ENCODE assay signal across 1 cellular context in genomic region chr7:100641860-100642533, GRCh38.
TF ChIP-seq lines count a peak whose summit lies in the region.

No MANE protein-coding gene starts in this region.

TF ChIP-seq in HepG2, 621 proteins besides CTCF, POLR2A, EP300 and RAD21 (continued from another document):
- TF ChIP-seq LCORL (IDR thresholded peaks at IDR 0.05): no peak
- no peak for TF ChIP-seq LCORL (CRISPR knock-in tag; IDR thresholded peaks at IDR 0.05)
- TF ChIP-seq ZNF503 (CRISPR knock-in tag; IDR thresholded peaks at IDR 0.05): no peak
- no peak for TF ChIP-seq RNF2 (conservative IDR thresholded peaks at IDR 0.05; ENCODE audit: low read depth)
- TF ChIP-seq PBX2 (CRISPR knock-in tag; IDR thresholded peaks at IDR 0.05): no peak
- peak; percentile 66; the same call in 1 of the 2 replicates for TF ChIP-seq ZFP90 (CRISPR knock-in tag; IDR thresholded peaks at IDR 0.05; ENCODE audit: borderline replicate concordance)
- peak; percentile 25; the same call in 1 of the 2 replicates for TF ChIP-seq NR2C2 (CRISPR knock-in tag; IDR thresholded peaks at IDR 0.05; ENCODE audit: borderline replicate concordance)
- no peak for TF ChIP-seq ZNF383 (CRISPR knock-in tag; IDR thresholded peaks at IDR 0.05; ENCODE audit: borderline replicate concordance)
- TF ChIP-seq ZNF740 (CRISPR knock-in tag; IDR thresholded peaks at IDR 0.05): no peak
- 0 out of 2 replicates have a peak, but pooled peaks have one; percentile 29 for TF ChIP-seq ZNF761 (CRISPR knock-in tag; conservative IDR thresholded peaks at IDR 0.05)
- no peak for TF ChIP-seq PAX8 (CRISPR knock-in tag; IDR thresholded peaks at IDR 0.05; ENCODE audit: borderline replicate concordance)
- TF ChIP-seq ZNF263 (CRISPR knock-in tag; IDR thresholded peaks at IDR 0.05): peak; percentile 94
- TF ChIP-seq SRY (CRISPR knock-in tag; IDR thresholded peaks at IDR 0.05): peak; percentile 3; the same call in 1 of the 2 replicates
- 0 out of 2 replicates have a peak, but pooled peaks have one; percentile 65 for TF ChIP-seq ZNF512B (CRISPR knock-in tag; IDR thresholded peaks at IDR 0.05; ENCODE audit: borderline replicate concordance)
- TF ChIP-seq JUN (CRISPR knock-in tag; IDR thresholded peaks at IDR 0.05): 0 out of 2 replicates have a peak, but pooled peaks have one; percentile 31
- TF ChIP-seq ZMYM3 (CRISPR knock-in tag; IDR thresholded peaks at IDR 0.05): 0 out of 2 replicates have a peak, but pooled peaks have one; percentile 13
- peak; percentile 58; the same call in 1 of the 2 replicates for TF ChIP-seq SIN3A (IDR thresholded peaks at IDR 0.05; ENCODE audit: borderline replicate concordance, low read depth, low read length)
- TF ChIP-seq ZMYM4 (CRISPR knock-in tag; IDR thresholded peaks at IDR 0.05): 0 out of 2 replicates have a peak, but pooled peaks have one; percentile 16
- TF ChIP-seq HOXA5 (CRISPR knock-in tag; IDR thresholded peaks at IDR 0.05): 0 out of 2 replicates have a peak, but pooled peaks have one; percentile 17
- 0 out of 2 replicates have a peak, but pooled peaks have one; percentile 9 for TF ChIP-seq ESRRA (CRISPR knock-in tag; IDR thresholded peaks at IDR 0.05; ENCODE audit: low read depth)
